ENCODE assay signal across 8 cellular contexts in the genomic region with DNA sequence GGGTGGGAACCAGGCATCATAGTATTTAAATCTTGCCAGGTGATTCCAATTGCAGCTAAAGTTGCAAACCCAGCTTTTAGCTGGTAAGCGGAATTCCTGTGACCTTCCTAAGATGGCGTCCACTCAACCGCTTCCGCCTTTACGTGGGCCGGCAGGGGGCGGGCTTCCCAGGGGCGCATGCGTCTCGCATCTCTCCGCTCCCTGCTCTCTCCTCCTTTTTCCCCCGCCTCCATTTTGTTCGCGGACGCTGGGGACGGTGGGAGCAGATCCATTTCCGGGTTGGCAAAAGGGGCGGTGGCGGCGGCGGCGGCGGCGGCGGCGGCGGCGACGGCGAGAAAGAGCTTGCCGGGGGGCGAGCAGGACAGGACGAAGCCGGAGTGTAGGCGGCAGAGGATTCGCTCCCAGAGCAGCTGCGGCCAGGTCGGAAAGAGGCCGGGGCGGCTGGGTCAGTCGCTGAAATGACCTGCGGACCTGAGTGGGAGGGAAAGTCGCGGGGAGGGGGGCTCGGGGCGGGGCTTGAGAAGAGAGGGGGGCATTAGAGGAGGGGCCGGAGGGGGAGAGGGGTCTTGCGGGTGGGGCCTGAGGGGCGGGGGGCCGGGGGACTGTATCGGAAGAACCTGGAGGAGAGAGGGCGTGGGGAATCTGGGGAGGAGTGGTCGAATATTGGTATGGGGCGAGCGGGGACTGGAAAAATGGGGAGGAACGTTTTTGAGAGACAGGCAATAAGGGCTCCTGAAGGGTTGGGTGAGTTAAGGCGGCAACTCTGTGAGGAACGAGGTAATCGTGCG. TPM values are rescaled to one million over a fixed set of nuclear protein-coding genes. Genes with fewer than 3 reads are reported as not detected.
DNase-seq lines count a peak whose midpoint lies in the region; ATAC-seq and TF ChIP-seq lines count a peak whose summit lies in the region.

A gene with protein sequence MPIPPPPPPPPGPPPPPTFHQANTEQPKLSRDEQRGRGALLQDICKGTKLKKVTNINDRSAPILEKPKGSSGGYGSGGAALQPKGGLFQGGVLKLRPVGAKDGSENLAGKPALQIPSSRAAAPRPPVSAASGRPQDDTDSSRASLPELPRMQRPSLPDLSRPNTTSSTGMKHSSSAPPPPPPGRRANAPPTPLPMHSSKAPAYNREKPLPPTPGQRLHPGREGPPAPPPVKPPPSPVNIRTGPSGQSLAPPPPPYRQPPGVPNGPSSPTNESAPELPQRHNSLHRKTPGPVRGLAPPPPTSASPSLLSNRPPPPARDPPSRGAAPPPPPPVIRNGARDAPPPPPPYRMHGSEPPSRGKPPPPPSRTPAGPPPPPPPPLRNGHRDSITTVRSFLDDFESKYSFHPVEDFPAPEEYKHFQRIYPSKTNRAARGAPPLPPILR (plus strand): TSS at position 232 of the 788 bp plus-strand sequence. CDS start 37,156 bp downstream, outside the sequence.

- H3K27ac Mint-ChIP-seq in GM23338, result peak within 1 kb of the TSS; percentile 98
- H3K27ac Mint-ChIP-seq in activated T-helper 2 cell treated with anti-CD3 and anti-CD28 coated beads, Interferon-gamma antibody, Interleukin-2, Interleukin-4, amounts not matched to agents 10 μg/mL and 5 μg/mL and 100 μg/mL, durations not matched to agents 14 hours and 24 hours and 36 hours, result peak within 1 kb of the TSS; percentile 100
- peak within 1 kb of the TSS; percentile 95 to 97 (median 97) for H3K27ac Mint-ChIP-seq in nephron
- peak within 1 kb of the TSS; percentile 98 for H3K27ac Mint-ChIP-seq in stimulated activated naive CD8-positive, alpha-beta T cell treated with anti-CD3 and anti-CD28 coated beads, Interleukin-15, Interleukin-2, amounts not matched to agents 100 ng/mL and 50 ng/mL, for 24 hours

- H3F3A ChIP-seq in GM23338 (replicated peaks; ENCODE audit: low read depth), result peaks cover 10% of the 10 kb centered on the region; the same call in 1 of the 2 replicates

- intact Hi-C loops in activated T-helper 2 cell treated with anti-CD3 and anti-CD28 coated beads, Interferon-gamma antibody, Interleukin-2, Interleukin-4, amounts not matched to agents 10 μg/mL and 5 μg/mL and 100 μg/mL, durations not matched to agents 14 hours and 24 hours and 36 hours (cut with micrococcal nuclease), result loop anchor here (1.0 kb wide), 2 partner anchors 42 to 68 kb away; a partner anchor contains a TSS

- H3K27ac ChIP-seq in GM23338 (ENCODE audit: low read depth) (peak within 1 kb of the TSS; percentile 94), RWPE2 (ENCODE audit: poor library complexity, severe bottlenecking) (peak within 1 kb of the TSS; percentile 69)

- H3K9me2 ChIP-seq in GM23338 (ENCODE audit: insufficient read depth), result no peaks in the 10 kb centered on the region

- no peaks in the 10 kb centered on the region for H3K27me3 ChIP-seq in GM23338 (ENCODE audit: insufficient read depth)
- no peaks in the 10 kb centered on the region for H3K27me3 ChIP-seq in RWPE2 (ENCODE audit: insufficient read depth, poor library complexity, severe bottlenecking)

- DNase-seq in Daoy (ENCODE audit: low read depth), result peak; percentile 98
- DNase-seq in GM23338 (ENCODE audit: low spot score), result peak; percentile 99
- DNase-seq in LoVo (ENCODE audit: low spot score), result peak; percentile 95
- DNase-seq in RWPE2 (ENCODE audit: low spot score), result peak; percentile 93
- DNase-seq in activated T-helper 2 cell treated with anti-CD3 and anti-CD28 coated beads, Interferon-gamma antibody, Interleukin-2, Interleukin-4, amounts not matched to agents 10 μg/mL and 5 μg/mL and 100 μg/mL, durations not matched to agents 14 hours and 24 hours and 36 hours (ENCODE audit: low spot score), result peak; percentile 96
- DNase-seq in fibroblast of the aortic adventitia (ENCODE audit: low read depth), result peak; percentile 95

- peak; percentile 45 to 66 for TF ChIP-seq CTCF in GM23338 (conservative IDR thresholded peaks at IDR 0.05; ENCODE audit: low read depth in 2 of 2)
- peak; percentile 21 for TF ChIP-seq CTCF in RWPE2 (IDR thresholded peaks at IDR 0.05; ENCODE audit: poor library complexity, severe bottlenecking)
- peak; percentile 88 for TF ChIP-seq CTCF in fibroblast of the aortic adventitia (IDR thresholded peaks at IDR 0.05; ENCODE audit: insufficient read depth, low read length)
- peak; percentile 67 to 76 (median 67) for TF ChIP-seq CTCF in nephron (IDR thresholded peaks at IDR 0.05; ENCODE audit: unreplicated experiment in 3 of 3)

- peak; percentile 91 for ATAC-seq in GM23338
- peak; percentile 93 for ATAC-seq in RWPE2 (ENCODE audit: low read depth)

- H3K36me3 ChIP-seq in GM23338 (ENCODE audit: insufficient read depth) (no peaks in the 10 kb centered on the region), RWPE2 (ENCODE audit: low read depth) (no peaks in the 10 kb centered on the region)

- no peaks in the 10 kb centered on the region for H3K9me3 ChIP-seq in RWPE2 (ENCODE audit: severe bottlenecking)

- no peaks in the 10 kb centered on the region for H3K9me3 Mint-ChIP-seq in GM23338
- H3K9me3 Mint-ChIP-seq in activated T-helper 2 cell treated with anti-CD3 and anti-CD28 coated beads, Interferon-gamma antibody, Interleukin-2, Interleukin-4, amounts not matched to agents 10 μg/mL and 5 μg/mL and 100 μg/mL, durations not matched to agents 14 hours and 24 hours and 36 hours, result no peaks in the 10 kb centered on the region
- H3K9me3 Mint-ChIP-seq in nephron, result no peaks in the 10 kb centered on the region
- no peaks in the 10 kb centered on the region for H3K9me3 Mint-ChIP-seq in stimulated activated naive CD8-positive, alpha-beta T cell treated with anti-CD3 and anti-CD28 coated beads, Interleukin-15, Interleukin-2, amounts not matched to agents 100 ng/mL and 50 ng/mL, for 24 hours

- no peaks in the 10 kb centered on the region for H4K20me1 ChIP-seq in GM23338 (replicated peaks; ENCODE audit: insufficient read depth)

- H3K4me3 Mint-ChIP-seq in GM23338 (peak within 1 kb of the TSS; percentile 84), nephron (peak within 1 kb of the TSS; percentile 94 to 95 (median 95))
- peak within 1 kb of the TSS; percentile 94 for H3K4me3 Mint-ChIP-seq in activated T-helper 2 cell treated with anti-CD3 and anti-CD28 coated beads, Interferon-gamma antibody, Interleukin-2, Interleukin-4, amounts not matched to agents 10 μg/mL and 5 μg/mL and 100 μg/mL, durations not matched to agents 14 hours and 24 hours and 36 hours (ENCODE audit: low read depth)
- peak within 1 kb of the TSS; percentile 92 for H3K4me3 Mint-ChIP-seq in stimulated activated naive CD8-positive, alpha-beta T cell treated with anti-CD3 and anti-CD28 coated beads, Interleukin-15, Interleukin-2, amounts not matched to agents 100 ng/mL and 50 ng/mL, for 24 hours

- H3K4me1 ChIP-seq in GM23338 (ENCODE audit: insufficient read depth), result peaks cover 3% of the 10 kb centered on the region; the same call in 1 of the 2 replicates
- H3K4me1 ChIP-seq in RWPE2 (ENCODE audit: insufficient read depth, poor library complexity, severe bottlenecking), result no peaks in the 10 kb centered on the region

- H3K79me2 ChIP-seq in GM23338 (replicated peaks; ENCODE audit: insufficient read depth), result peaks cover 36% of the 10 kb centered on the region

- H3K4me3 ChIP-seq in GM23338 (peak within 1 kb of the TSS; percentile 66), RWPE2 (ENCODE audit: severe bottlenecking) (peak within 1 kb of the TSS; percentile 52), fibroblast of the aortic adventitia (ENCODE audit: low read depth, low read length) (peak within 1 kb of the TSS; percentile 97)

- H3K27me3 Mint-ChIP-seq in GM23338 (ENCODE audit: insufficient read depth, low read depth, poor library complexity) (peaks cover 1% of the 10 kb centered on the region), nephron (ENCODE audit: low read depth) (no peaks in the 10 kb centered on the region)
- H3K27me3 Mint-ChIP-seq in activated T-helper 2 cell treated with anti-CD3 and anti-CD28 coated beads, Interferon-gamma antibody, Interleukin-2, Interleukin-4, amounts not matched to agents 10 μg/mL and 5 μg/mL and 100 μg/mL, durations not matched to agents 14 hours and 24 hours and 36 hours (ENCODE audit: low read depth), result no peaks in the 10 kb centered on the region
- H3K27me3 Mint-ChIP-seq in stimulated activated naive CD8-positive, alpha-beta T cell treated with anti-CD3 and anti-CD28 coated beads, Interleukin-15, Interleukin-2, amounts not matched to agents 100 ng/mL and 50 ng/mL, for 24 hours, result no peaks in the 10 kb centered on the region

- H3K4me1 Mint-ChIP-seq in GM23338 (peaks cover 15% of the 10 kb centered on the region; the same call in 2 of the 3 replicates), nephron (peaks cover 11% of the 10 kb centered on the region)
- peaks cover 22% of the 10 kb centered on the region for H3K4me1 Mint-ChIP-seq in activated T-helper 2 cell treated with anti-CD3 and anti-CD28 coated beads, Interferon-gamma antibody, Interleukin-2, Interleukin-4, amounts not matched to agents 10 μg/mL and 5 μg/mL and 100 μg/mL, durations not matched to agents 14 hours and 24 hours and 36 hours (ENCODE audit: low read depth)
- H3K4me1 Mint-ChIP-seq in stimulated activated naive CD8-positive, alpha-beta T cell treated with anti-CD3 and anti-CD28 coated beads, Interleukin-15, Interleukin-2, amounts not matched to agents 100 ng/mL and 50 ng/mL, for 24 hours (ENCODE audit: low read depth), result peaks cover 33% of the 10 kb centered on the region

- H2AFZ ChIP-seq in GM23338, result peak within 1 kb of the TSS; percentile 77

- H3K36me3 Mint-ChIP-seq in GM23338 (ENCODE audit: low read depth) (no peaks in the 10 kb centered on the region; the same call in 2 of the 3 replicates), nephron (ENCODE audit: low read depth) (peaks cover 3% of the 10 kb centered on the region)
- peaks cover 13% of the 10 kb centered on the region for H3K36me3 Mint-ChIP-seq in activated T-helper 2 cell treated with anti-CD3 and anti-CD28 coated beads, Interferon-gamma antibody, Interleukin-2, Interleukin-4, amounts not matched to agents 10 μg/mL and 5 μg/mL and 100 μg/mL, durations not matched to agents 14 hours and 24 hours and 36 hours (ENCODE audit: low read depth)
- peaks cover 4% of the 10 kb centered on the region for H3K36me3 Mint-ChIP-seq in stimulated activated naive CD8-positive, alpha-beta T cell treated with anti-CD3 and anti-CD28 coated beads, Interleukin-15, Interleukin-2, amounts not matched to agents 100 ng/mL and 50 ng/mL, for 24 hours (ENCODE audit: low read depth)

- H3K4me2 ChIP-seq in GM23338, result peak within 1 kb of the TSS; percentile 86

TF ChIP-seq in GM23338, 12 proteins besides CTCF, POLR2A, EP300 and RAD21 (continues in another document):
- TF ChIP-seq CREB1 (CRISPR knock-in tag; IDR thresholded peaks at IDR 0.05; ENCODE audit: low read depth), result peak; percentile 46

RNA-seq across cellular contexts. Expression of the gene that starts here (rescaled TPM):
- 4.9 and 6.3 TPM in 2 replicates for total RNA-seq in Daoy (2014; rRNA removed; shearing (Covaris generic))
- total RNA-seq in GM23338 (2014; rRNA removed; shearing (Covaris generic)), result 9.2 and 10.8 TPM in 2 replicates
- polyA plus RNA-seq in GM23338 (2016; fragmentation: Nextera tagmentation; extraction: Ambion mirVana), result 9.2 and 11.7 TPM in 2 replicates
- total RNA-seq in activated T-helper 2 cell treated with anti-CD3 and anti-CD28 coated beads, Interferon-gamma antibody, Interleukin-2, Interleukin-4, amounts not matched to agents 10 μg/mL and 5 μg/mL and 100 μg/mL, durations not matched to agents 14 hours and 24 hours and 36 hours, result 26.9 and 27.2 TPM in 2 replicates
- 4.1 and 9.6 TPM in 2 replicates for total RNA-seq in fibroblast of the aortic adventitia (ENCODE audit: low replicate concordance)

Comparison
In these comparisons a context has a peak if more than half of its experiments do, and no peak if none do; other contexts are left out.
1. Peak in every context shown above with its lines: DNase-seq, ATAC-seq, H3K4me3 ChIP-seq and H3K27ac ChIP-seq.
2. CTCF ChIP-seq: peak in every context shown above with its lines; median percentile 88 in fibroblast of the aortic adventitia; 67 in nephron; 56 in GM23338; 21 in RWPE2.